ENCODE assay signal across 26 cellular contexts in the genomic region with DNA sequence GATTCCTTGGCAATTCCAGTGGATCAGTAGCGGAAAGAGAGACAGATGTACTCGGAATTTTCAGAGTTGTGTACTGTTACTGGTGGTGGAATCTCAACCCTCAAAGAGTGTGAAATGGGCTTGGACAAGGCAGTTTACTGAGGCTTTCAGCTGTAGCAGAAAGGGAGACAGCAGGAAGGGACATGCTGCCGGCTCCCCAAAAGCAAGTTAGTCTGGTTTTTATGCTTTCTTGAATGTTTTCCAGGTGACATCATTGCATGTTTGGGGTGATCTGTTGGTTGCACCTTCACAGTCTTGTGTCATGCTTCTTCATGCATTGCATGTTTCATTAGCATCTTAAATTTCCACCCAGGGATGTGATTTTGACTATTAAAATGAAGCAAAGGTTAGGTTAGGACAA.
"Had no signal": no experiment of that assay in that cellular context is flagged by ENCODE, and none has a peak within 500 bp of the region (broad histone marks: within the 10 kb centered on the region; RNA-seq: fewer than 3 reads in every experiment).

No MANE protein-coding gene starts in this region.

- DNase-seq: activated CD4-positive, alpha-beta T cell treated with anti-CD3 and anti-CD28 coated beads for 4 hours; activated CD8-positive, alpha-beta memory T cell treated with anti-CD3 and anti-CD28 coated beads, Interleukin-2, amount 50 U/mL, for 4 hours; activated CD8-positive, alpha-beta T cell treated with anti-CD3 and anti-CD28 coated beads for 36 hours; activated naive CD4-positive, alpha-beta T cell treated with anti-CD3 and anti-CD28 coated beads, Interleukin-2, amount 50 U/mL, for 16 hours; activated naive CD8-positive, alpha-beta T cell treated with anti-CD3 and anti-CD28 coated beads, Interleukin-2, amount 10 ng/mL, durations not matched to agents 7 days and 5 days; activated T-cell treated with anti-CD3 and anti-CD28 coated beads, Interleukin-2, amount 50 U/mL, for 72 hours; adrenal gland; anterior cingulate cortex; KG1; NCI-H1092; NCI-H1417; NCI-H1694; NCI-H2029; NCI-H2107; NCI-H2171 treated with DMSO at 0.1 percent for 48 hours; NCI-H226; NCI-H526 treated with DMSO at 0.1 percent for 48 hours; NCI-H82; Right ventricle myocardium superior; SJCRH30; SK-N-SH; T-helper 1 cell had no signal

- H3K27me3 ChIP-seq: adrenal gland, SJCRH30 had no signal

- H3K36me3 ChIP-seq: adrenal gland, SJCRH30 had no signal

- ATAC-seq: activated CD4-positive, CD25-positive, alpha-beta regulatory T cell treated with anti-CD3 and anti-CD28 coated beads, Interleukin-2, amount 50 U/mL, for 24 hours; activated CD8-positive, alpha-beta T cell treated with anti-CD3 and anti-CD28 coated beads for 36 hours; activated T-cell treated with anti-CD3 and anti-CD28 coated beads, Interleukin-2, amount 50 U/mL, for 72 hours; Panc1 had no signal

- H3K36me3 Mint-ChIP-seq: activated naive CD8-positive, alpha-beta T cell treated with anti-CD3 and anti-CD28 coated beads, Interleukin-2, amount 10 ng/mL, durations not matched to agents 7 days and 5 days; IgD-negative memory B cell had no signal

- H3K27ac Mint-ChIP-seq: activated CD8-positive, alpha-beta T cell treated with anti-CD3 and anti-CD28 coated beads for 36 hours; activated naive CD8-positive, alpha-beta T cell treated with anti-CD3 and anti-CD28 coated beads, Interleukin-2, amount 10 ng/mL, durations not matched to agents 7 days and 5 days; activated T-cell treated with anti-CD3 and anti-CD28 coated beads, Interleukin-2, amount 50 U/mL, for 72 hours; IgD-negative memory B cell had no signal

- H3K4me2 ChIP-seq: SK-N-SH had no signal

- H3K27me3 Mint-ChIP-seq: activated CD8-positive, alpha-beta T cell treated with anti-CD3 and anti-CD28 coated beads for 36 hours; activated naive CD8-positive, alpha-beta T cell treated with anti-CD3 and anti-CD28 coated beads, Interleukin-2, amount 10 ng/mL, durations not matched to agents 7 days and 5 days; IgD-negative memory B cell had no signal

- H3K4me3 ChIP-seq: adrenal gland, SJCRH30 had no signal

- H3K4me1 Mint-ChIP-seq: activated naive CD8-positive, alpha-beta T cell treated with anti-CD3 and anti-CD28 coated beads, Interleukin-2, amount 10 ng/mL, durations not matched to agents 7 days and 5 days; IgD-negative memory B cell had no signal

- H3K4me3 Mint-ChIP-seq: activated CD8-positive, alpha-beta T cell treated with anti-CD3 and anti-CD28 coated beads for 36 hours; activated naive CD8-positive, alpha-beta T cell treated with anti-CD3 and anti-CD28 coated beads, Interleukin-2, amount 10 ng/mL, durations not matched to agents 7 days and 5 days; activated T-cell treated with anti-CD3 and anti-CD28 coated beads, Interleukin-2, amount 50 U/mL, for 72 hours; IgD-negative memory B cell had no signal

- H3K4me1 ChIP-seq: adrenal gland, SJCRH30 had no signal

- H3K9ac ChIP-seq: SK-N-SH had no signal

- H3K27ac ChIP-seq: adrenal gland, RWPE1, SJCRH30 had no signal
